8 cellular contexts compared by ENCODE assay signal in genomic region chr19:40797166-40797962, GRCh38. TPM values are rescaled to one million over a fixed set of nuclear protein-coding genes. Genes with fewer than 3 reads are reported as not detected.
DNase-seq lines count a peak whose midpoint lies in the region; ATAC-seq, FAIRE-seq and TF ChIP-seq lines count a peak whose summit lies in the region.

No MANE protein-coding gene starts in this region.

- H3K4me3 Mint-ChIP-seq in H9 (peak overlapping the region; percentile 93 to 96; a peak in 3 of 5 replicates), WTC11 (peak overlapping the region; percentile 86)

- H3K36me3 Mint-ChIP-seq in H9 (ENCODE audit: insufficient read depth in 1 of 3, low read depth in 3 of 3) (peaks cover 6 to 25% (median 25%) of the 10 kb centered on the region in 3 experiments; a peak in 6 of 7 replicates), WTC11 (peaks cover 6% of the 10 kb centered on the region)

- H2BK15ac ChIP-seq in H9 (ENCODE audit: low read depth, low read length): no peak overlapping the region

- in situ Hi-C loops in GM13976 (cut with MboI; ENCODE audit: low sequenced_read_pairs, unreplicated experiment): no loop called here

- peaks cover 22% of the 10 kb centered on the region; the same call in 1 of the 2 replicates for H3K79me2 ChIP-seq in H9 (ENCODE audit: insufficient read depth, low read length)
- H3K79me2 ChIP-seq in smooth muscle cell (ENCODE audit: low read depth): peaks cover 34% of the 10 kb centered on the region

- H3K4me2 ChIP-seq in H9 (ENCODE audit: insufficient read depth, insufficient read length, low read length) (peak overlapping the region; percentile 59), smooth muscle cell (peak overlapping the region; percentile 80)

- POLR2A ChIA-PET in WTC11 (lab: Charles Lee): interaction anchor here (1.4 to 3.0 kb wide), 3 partner anchors 10 to 47 kb away, joined by 17 to 48 read pairs (median 19); partner anchors contain the start of genes ACTMAP, RAB4B and SNRPA

- H2AK5ac ChIP-seq in H9 (ENCODE audit: insufficient read length, low read length): no peak overlapping the region

- H3K79me1 ChIP-seq in H9 (ENCODE audit: insufficient read depth, low read depth, low read length, poor library complexity, severe bottlenecking): peaks cover 4% of the 10 kb centered on the region

- H3K4me1 ChIP-seq in H9 (ENCODE audit: insufficient read depth, low read length): peaks cover 2% of the 10 kb centered on the region; the same call in 1 of the 2 replicates
- peaks cover 17% of the 10 kb centered on the region for H3K4me1 ChIP-seq in right cardiac atrium (ENCODE audit: control insufficient read depth, insufficient read depth, low read length)
- peaks cover 15% of the 10 kb centered on the region for H3K4me1 ChIP-seq in smooth muscle cell (ENCODE audit: low read depth)

- no peaks in the 10 kb centered on the region; the same call in 1 of the 2 replicates for H3K27me3 Mint-ChIP-seq in H9 (ENCODE audit: low read depth)
- H3K27me3 Mint-ChIP-seq in WTC11 (ENCODE audit: low read depth): no peaks in the 10 kb centered on the region

- CTCF ChIA-PET in WTC11 (lab: Charles Lee): interaction anchor here (1.0 to 3.3 kb wide), 11 partner anchors 10 to 347 kb away, joined by 3 to 76 read pairs (median 11); partner anchors contain the start of gene RAB4B

- no peak overlapping the region for H3K4me3 ChIP-seq in right cardiac atrium (ENCODE audit: low read length)
- H3K4me3 ChIP-seq in smooth muscle cell: peak overlapping the region; percentile 55

- H3K56ac ChIP-seq in H9 (ENCODE audit: insufficient read length, low read depth, low read length): no peak overlapping the region

- no peak overlapping the region for H3K23ac ChIP-seq in H9 (ENCODE audit: insufficient read length, low read depth, low read length)

- no peaks in the 10 kb centered on the region for H3K36me3 ChIP-seq in smooth muscle cell (ENCODE audit: low read depth)

- no peak for FAIRE-seq in H54 (lab: Jason Lieb, UNC)

- intact Hi-C loops in right cardiac atrium (cut with DNase I): no loop called here

- H3K23me2 ChIP-seq in H9 (ENCODE audit: insufficient read length, low read depth, low read length, poor library complexity, severe bottlenecking): peaks cover 9% of the 10 kb centered on the region

- no peak overlapping the region for H4K8ac ChIP-seq in H9 (replicated peaks; ENCODE audit: insufficient read length, low read depth, low read length)

- ATAC-seq in WTC11 (no peak), right cardiac atrium (no peak)

- no peak overlapping the region for H3K27ac ChIP-seq in H9 (ENCODE audit: insufficient read length, low read depth, low read length)
- H3K27ac ChIP-seq in right cardiac atrium (ENCODE audit: low read length): peak overlapping the region; percentile 85
- peak overlapping the region; percentile 83 for H3K27ac ChIP-seq in smooth muscle cell (ENCODE audit: low read depth)

- H4K5ac ChIP-seq in H9 (ENCODE audit: insufficient read length, low read depth, low read length): no peak overlapping the region

- H2BK120ac ChIP-seq in H9 (ENCODE audit: low read depth, low read length, poor library complexity, severe bottlenecking): no peak overlapping the region

- H3K27ac Mint-ChIP-seq in H9: peak overlapping the region; percentile 6 to 98 (median 97)
- peak overlapping the region; percentile 98 for H3K27ac Mint-ChIP-seq in WTC11

- TF ChIP-seq CTCF in H9 (conservative IDR thresholded peaks at IDR 0.05) (no peak), WTC11 (IDR thresholded peaks at IDR 0.05) (no peak), smooth muscle cell (IDR thresholded peaks at IDR 0.05; ENCODE audit: borderline replicate concordance, insufficient read depth, poor library complexity, severe bottlenecking) (no peak), GM13976 (IDR thresholded peaks at IDR 0.05; ENCODE audit: borderline replicate concordance, control extremely low read depth, extremely low read depth, insufficient read depth, missing control alignments) (no peak)

- no peak overlapping the region for H3K9ac ChIP-seq in H9 (ENCODE audit: extremely low read depth, insufficient read length, low read length)
- no peak overlapping the region for H3K9ac ChIP-seq in smooth muscle cell (ENCODE audit: low read depth)

- no peak overlapping the region for H2BK20ac ChIP-seq in H9 (ENCODE audit: low read depth, low read length, poor library complexity, severe bottlenecking)

- no peak overlapping the region for H2BK5ac ChIP-seq in H9 (ENCODE audit: insufficient read length, low read length)

- no peak overlapping the region for H3K18ac ChIP-seq in H9 (ENCODE audit: insufficient read length, low read depth, low read length)

- no peaks in the 10 kb centered on the region for H3K9me3 ChIP-seq in H9 (ENCODE audit: control insufficient read depth, low read depth, low read length)
- H3K9me3 ChIP-seq in right cardiac atrium (ENCODE audit: control insufficient read depth, low read length): no peaks in the 10 kb centered on the region
- no peaks in the 10 kb centered on the region for H3K9me3 ChIP-seq in smooth muscle cell (replicated peaks; ENCODE audit: low read depth)

- no peak for TF ChIP-seq POLR2A in H54 (IDR thresholded peaks at IDR 0.05; ENCODE audit: low read depth, low read length)

- no peak overlapping the region for H2AFZ ChIP-seq in H9 (ENCODE audit: low read length)
- H2AFZ ChIP-seq in smooth muscle cell (ENCODE audit: low read depth): no peak overlapping the region

- no CpG with 5 or more reads among the region's 14 CpGs for WGBS in H9 (ENCODE audit: extremely low coverage, insufficient read length, low lambda C conversion rate)
- 95% methylated on average over 14 of the region's 14 CpGs for WGBS in right cardiac atrium
- WGBS in smooth muscle cell (ENCODE audit: low lambda C conversion rate): 93% methylated on average over 14 of the region's 14 CpGs

- no peak overlapping the region for H3T11ph ChIP-seq in H9 (ENCODE audit: low read length)

- H3K4me1 Mint-ChIP-seq in H9 (peaks cover 17 to 28% of the 10 kb centered on the region in 2 experiments), WTC11 (peaks cover 25% of the 10 kb centered on the region)

- no peak overlapping the region for H2BK12ac ChIP-seq in H9 (ENCODE audit: insufficient read length, low read depth, low read length)

- no peak for DNase-seq in H9
- no peak for DNase-seq in WTC11 (ENCODE audit: low spot score)
- DNase-seq in right cardiac atrium: peak in 1 of 3 donors; percentile 52
- DNase-seq in smooth muscle cell (lab: John Stamatoyannopoulos, UW; ENCODE audit: unreplicated experiment): no peak
- DNase-seq in NCI-H2227 treated with DMSO at 0.1 percent for 48 hours (lab: John Stamatoyannopoulos, UW): no peak
- DNase-seq in NCI-H2107 treated with DMSO at 0.1 percent for 48 hours (lab: John Stamatoyannopoulos, UW; ENCODE audit: unreplicated experiment): no peak
- no peak for DNase-seq in GM13976 (ENCODE audit: low spot score)
- no peak for DNase-seq in H54 (ENCODE audit: insufficient read length, low spot score)

- H3K9me3 Mint-ChIP-seq in H9 (no peaks in the 10 kb centered on the region), WTC11 (no peaks in the 10 kb centered on the region)

- peaks cover 2% of the 10 kb centered on the region for H4K20me1 ChIP-seq in H9 (ENCODE audit: control insufficient read depth, insufficient read depth, insufficient read length)
- H4K20me1 ChIP-seq in smooth muscle cell (ENCODE audit: low read depth): peaks cover 26% of the 10 kb centered on the region

- H3F3A ChIP-seq in smooth muscle cell (ENCODE audit: low read depth): no peaks in the 10 kb centered on the region

- H3K14ac ChIP-seq in H9 (ENCODE audit: insufficient read depth, low read length): no peak overlapping the region

- H3K27me3 ChIP-seq in H9 (ENCODE audit: insufficient read depth, low read length) (no peaks in the 10 kb centered on the region), right cardiac atrium (ENCODE audit: control insufficient read depth, insufficient read depth) (no peaks in the 10 kb centered on the region), smooth muscle cell (ENCODE audit: low read depth) (no peaks in the 10 kb centered on the region)

- H3K4ac ChIP-seq in H9 (ENCODE audit: low read depth, low read length): no peak overlapping the region

- H4K91ac ChIP-seq in H9 (ENCODE audit: insufficient read length, low read depth, low read length): no peak overlapping the region

TF ChIP-seq in WTC11, 78 proteins besides CTCF, POLR2A, EP300 and RAD21 (continues in another document):
- no peak for TF ChIP-seq IRF2 (CRISPR knock-in tag; IDR thresholded peaks at IDR 0.05; ENCODE audit: borderline replicate concordance, low read depth)
- no peak for TF ChIP-seq CREB1 (CRISPR knock-in tag; IDR thresholded peaks at IDR 0.05)
- no peak for TF ChIP-seq ATF1 (CRISPR knock-in tag; IDR thresholded peaks at IDR 0.05)
- TF ChIP-seq CDX4 (CRISPR knock-in tag; IDR thresholded peaks at IDR 0.05; ENCODE audit: borderline replicate concordance): no peak
- TF ChIP-seq SOX15 (CRISPR knock-in tag; IDR thresholded peaks at IDR 0.05): no peak

RNA-seq across cellular contexts. Expression of gene EGLN2, which starts 1.6 kb away (rescaled TPM):
- total RNA-seq in H9 (2021) (126 and 131 TPM in 2 replicates), WTC11 (2021) (97.7 to 106 TPM (median 102 TPM) in 3 replicates), right cardiac atrium (10 to 100 TPM; 55.9 to 75.2 (median 58.1) TPM), smooth muscle cell (25.1 and 26.7 TPM in 2 replicates)
- polyA plus RNA-seq in right cardiac atrium (52.3 TPM), smooth muscle cell (77.1 and 90.5 TPM in 2 replicates)

RNA-seq across cellular contexts. Expression of gene RAB4B, which starts 19.3 kb away (rescaled TPM):
- total RNA-seq in H9 (2021) (22.6 and 26.8 TPM in 2 replicates), WTC11 (2021) (29.7 to 34.1 TPM (median 30.5 TPM) in 3 replicates), right cardiac atrium (10 to 100 TPM; 14.4 to 17.0 (median 15.2) TPM), smooth muscle cell (10.6 and 12.1 TPM in 2 replicates)
- polyA plus RNA-seq in right cardiac atrium (25.3 TPM), smooth muscle cell (39.5 and 43.5 TPM in 2 replicates)

RNA-seq across cellular contexts. Expression of gene MIA, which starts 22.0 kb away (rescaled TPM):
- total RNA-seq in H9 (2021) (not detected in 2 replicates), WTC11 (2021) (not detected in 3 replicates), right cardiac atrium (1 to 10 TPM in 3 of 4 donors, under 1 TPM in 1; 0.71 to 3.1 (median 1.5) TPM), smooth muscle cell (3.8 TPM in 1 of 2 replicates, not detected in the other)
- polyA plus RNA-seq in right cardiac atrium (3.7 TPM), smooth muscle cell (2.4 and 4.0 TPM in 2 replicates)

RNA-seq across cellular contexts. Expression of gene SNRPA, which starts 46.4 kb away (rescaled TPM):
- 199 and 225 TPM in 2 replicates for total RNA-seq in H9 (2021)
- total RNA-seq in WTC11 (2021): 215 to 227 TPM (median 218 TPM) in 3 replicates
- total RNA-seq in right cardiac atrium: 10 to 100 TPM; 32.3 to 44.9 (median 39.5) TPM
- 27.0 TPM for polyA plus RNA-seq in right cardiac atrium
- total RNA-seq in smooth muscle cell: 30.3 and 39.3 TPM in 2 replicates
- polyA plus RNA-seq in smooth muscle cell: 87.7 TPM in 2 replicates

RNA-seq across cellular contexts. Expression of gene ACTMAP, which starts 47.1 kb away (rescaled TPM):
- 27.7 and 31.5 TPM in 2 replicates for total RNA-seq in H9 (2021)
- total RNA-seq in WTC11 (2021): 29.6 to 42.4 TPM (median 40.2 TPM) in 3 replicates
- 1 to 10 TPM; 4.5 to 6.1 (median 5.1) TPM for total RNA-seq in right cardiac atrium
- polyA plus RNA-seq in right cardiac atrium: 5.1 TPM
- 2.0 and 2.9 TPM in 2 replicates for total RNA-seq in smooth muscle cell
- 8.6 and 8.7 TPM in 2 replicates for polyA plus RNA-seq in smooth muscle cell
